Comparison of ENCODE assay signal across 8 cellular contexts in genomic region chr4:115090483-115091075, GRCh38. TPM values are rescaled to one million over a fixed set of nuclear protein-coding genes. Genes with fewer than 3 reads are reported as not detected.
DNase-seq lines count a peak whose midpoint lies in the region; ATAC-seq and TF ChIP-seq lines count a peak whose summit lies in the region.

No MANE protein-coding gene starts in this region.

- intact Hi-C loops in transverse colon (cut with DNase I; ENCODE audit: low total_unique reads) = no loop called here

- peak; percentile 64 for TF ChIP-seq CTCF in fibroblast of mammary gland (conservative IDR thresholded peaks at IDR 0.05; ENCODE audit: control insufficient read depth, insufficient read depth, low read depth, low read length)
- peak; percentile 43 to 61 (median 46) for TF ChIP-seq CTCF in transverse colon (IDR thresholded peaks at IDR 0.05)

- DNase-seq in CD1c-positive myeloid dendritic cell (ENCODE audit: extremely low spot score) (peak; percentile 22), NOMO-1 treated with DMSO at 0.1 percent for 48 hours (lab: John Stamatoyannopoulos, UW; ENCODE audit: unreplicated experiment) (peak; percentile 34), fibroblast of mammary gland (ENCODE audit: low read depth) (peak; percentile 28), transverse colon (no peak)
- no peak for DNase-seq in activated CD4-positive, alpha-beta T cell treated with anti-CD3 and anti-CD28 coated beads for 1 hour

- in situ Hi-C loops in transverse colon (cut with MboI; ENCODE audit: low pct_ligation_motif_present in 1 of 4, low pct_unique_long_range_greater_than_20kb in 1 of 4, low sequenced_read_pairs in 3 of 4) = loop anchor here in 3 of 4 donors (25.0 kb wide), 2 partner anchors 447 to 772 kb away; no protein-coding TSS in a partner anchor

- no peaks in the 10 kb centered on the region for H3K27me3 ChIP-seq in transverse colon

- H3K4me3 ChIP-seq in fibroblast of mammary gland (ENCODE audit: control insufficient read depth, low read depth, low read length) (no peak overlapping the region), transverse colon (no peak overlapping the region)

- ATAC-seq in GM18867 (IDR thresholded peaks at IDR 0.05; ENCODE audit: unreplicated experiment) (peak; percentile 83), HG03442 (IDR thresholded peaks at IDR 0.05; ENCODE audit: unreplicated experiment) (peak; percentile 74), GM18520 (IDR thresholded peaks at IDR 0.05; ENCODE audit: unreplicated experiment) (no peak)

- H3K36me3 ChIP-seq in transverse colon = no peaks in the 10 kb centered on the region

- H3K4me1 ChIP-seq in transverse colon = no peaks in the 10 kb centered on the region

- TF ChIP-seq POLR2A in transverse colon (IDR thresholded peaks at IDR 0.05) = no peak

- no peaks in the 10 kb centered on the region for H3K9me3 ChIP-seq in transverse colon

- no peak overlapping the region for H3K27ac ChIP-seq in transverse colon

- WGBS in transverse colon (ENCODE audit: low coverage in 1 of 2), 2 donors = 7% methylated on average over 4 of the region's 4 CpGs

- no peak for TF ChIP-seq EP300 in transverse colon (IDR thresholded peaks at IDR 0.05; ENCODE audit: low read depth)

RNA-seq across cellular contexts. Expression of gene NDST4, which starts 22.8 kb away (rescaled TPM):
- under 1 TPM in 1 of 4 donors, not detected in 3; 0.14 TPM for total RNA-seq in transverse colon

Comparison
In these comparisons a context has a peak if more than half of its experiments do, and no peak if none do; other contexts are left out.
1. DNase-seq: peak in CD1c-positive myeloid dendritic cell (single experiment), NOMO-1 treated with DMSO at 0.1 percent for 48 hours (single experiment) and fibroblast of mammary gland (single experiment); none in transverse colon (single experiment) and activated CD4-positive, alpha-beta T cell treated with anti-CD3 and anti-CD28 coated beads for 1 hour (single experiment).